Comparison of ENCODE assay signal across 8 cellular contexts in the genomic region with DNA sequence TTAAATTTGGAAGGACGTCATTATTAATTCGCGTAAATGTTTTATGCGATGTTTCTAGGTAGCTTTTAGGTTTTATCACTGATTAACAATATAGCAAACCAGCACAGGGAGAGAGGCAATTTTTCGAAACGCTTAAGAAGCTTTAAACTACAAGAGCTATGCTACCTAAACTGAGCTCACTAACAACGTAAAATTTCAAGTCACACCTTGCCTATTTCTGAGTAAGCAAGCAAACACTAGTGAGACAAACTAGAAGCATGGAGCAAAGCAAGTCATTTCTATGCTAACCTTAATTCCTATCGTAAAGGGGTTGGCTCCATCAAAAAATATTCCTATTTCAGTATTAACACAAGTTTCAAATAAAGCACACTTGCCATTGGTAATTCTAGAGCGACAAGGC. TPM values are rescaled to one million over a fixed set of nuclear protein-coding genes. Genes with fewer than 3 reads are reported as not detected.
DNase-seq lines count a peak whose midpoint lies in the region; ATAC-seq and TF ChIP-seq lines count a peak whose summit lies in the region.

No MANE protein-coding gene starts in this region.

- TF ChIP-seq POLR2A in adrenal gland (IDR thresholded peaks at IDR 0.05) (no peak), right lobe of liver (IDR thresholded peaks at IDR 0.05) (no peak)

- H3K27ac ChIP-seq in adrenal gland, result peak overlapping the region in 3 of 5 donors; percentile 95 to 98 (median 97)
- H3K27ac ChIP-seq in right lobe of liver, result peak overlapping the region in 2 of 3 donors; percentile 95 to 99
- H3K27ac ChIP-seq in tibial artery, result peak overlapping the region; percentile 88 to 98

- H3K9me3 ChIP-seq in adrenal gland (replicated peaks in 1 of 3) (no peaks in the 10 kb centered on the region), right lobe of liver (no peaks in the 10 kb centered on the region), tibial artery (no peaks in the 10 kb centered on the region)

- H3K27me3 ChIP-seq in adrenal gland, result no peaks in the 10 kb centered on the region
- no peaks in the 10 kb centered on the region for H3K27me3 ChIP-seq in right lobe of liver
- no peaks in the 10 kb centered on the region for H3K27me3 ChIP-seq in tibial artery

- H3K36me3 Mint-ChIP-seq in activated T-cell treated with anti-CD3 and anti-CD28 coated beads, Interleukin-2, amount 50 U/mL, for 4 hours (ENCODE audit: insufficient read depth), result peaks cover 5% of the 10 kb centered on the region

- H3K9me3 Mint-ChIP-seq in activated T-cell treated with anti-CD3 and anti-CD28 coated beads, Interleukin-2, amount 50 U/mL, for 4 hours, result peaks cover 4% of the 10 kb centered on the region

- H3K27me3 Mint-ChIP-seq in activated T-cell treated with anti-CD3 and anti-CD28 coated beads, Interleukin-2, amount 50 U/mL, for 4 hours (ENCODE audit: low read depth), result no peaks in the 10 kb centered on the region

- peaks cover 42% of the 10 kb centered on the region for H3K4me1 Mint-ChIP-seq in activated T-cell treated with anti-CD3 and anti-CD28 coated beads, Interleukin-2, amount 50 U/mL, for 4 hours (ENCODE audit: low read depth)

- no peak for ATAC-seq in activated T-cell treated with anti-CD3 and anti-CD28 coated beads, Interleukin-2, amount 50 U/mL, for 4 hours
- no peak for ATAC-seq in right lobe of liver

- no peak for DNase-seq in activated T-cell treated with anti-CD3 and anti-CD28 coated beads, Interleukin-2, amount 50 U/mL, for 4 hours
- DNase-seq in activated T-cell treated with anti-CD3 and anti-CD28 coated beads, Interleukin-2, amount 50 U/mL, for 48 hours, result no peak
- no peak for DNase-seq in adrenal gland
- no peak for DNase-seq in right lobe of liver
- no peak for DNase-seq in tibial artery
- DNase-seq in T1000 (lab: John Stamatoyannopoulos, UW), result no peak
- no peak for DNase-seq in stimulated activated CD4-positive, alpha-beta T cell treated with anti-CD3 and anti-CD28 coated beads, Interleukin-4, amount 100 ng/mL, for 1 hour
- no peak for DNase-seq in NCI-H187 (lab: John Stamatoyannopoulos, UW)

- peaks cover 4 to 28% of the 10 kb centered on the region in 2 donors for H3K4me1 ChIP-seq in adrenal gland (replicated peaks in 1 of 2)
- H3K4me1 ChIP-seq in right lobe of liver, result no peaks in the 10 kb centered on the region
- peaks cover 0 to 36% (median 2%) of the 10 kb centered on the region in 4 donors for H3K4me1 ChIP-seq in tibial artery

- H3K36me3 ChIP-seq in adrenal gland (replicated peaks in 1 of 2) (no peaks in the 10 kb centered on the region), right lobe of liver (no peaks in the 10 kb centered on the region), tibial artery (no peaks in the 10 kb centered on the region)

- TF ChIP-seq CTCF in adrenal gland (IDR thresholded peaks at IDR 0.05) (no peak), right lobe of liver (IDR thresholded peaks at IDR 0.05) (no peak), tibial artery (IDR thresholded peaks at IDR 0.05) (no peak)

- peak overlapping the region; percentile 90 for H3K4me3 Mint-ChIP-seq in activated T-cell treated with anti-CD3 and anti-CD28 coated beads, Interleukin-2, amount 50 U/mL, for 4 hours

- peak overlapping the region in 3 of 4 donors; percentile 69 to 94 (median 84) for H3K4me3 ChIP-seq in adrenal gland
- H3K4me3 ChIP-seq in right lobe of liver, result peak overlapping the region; percentile 81 to 97 (median 89)
- H3K4me3 ChIP-seq in tibial artery, result peak overlapping the region; percentile 84 to 90

- intact Hi-C loops in adrenal gland (cut with DNase I) (no loop called here), right lobe of liver (cut with DNase I) (no loop called here), tibial artery (cut with DNase I; ENCODE audit: low total_unique reads) (no loop called here)

- WGBS in adrenal gland, 4 donors, result 38 to 40% (median 39%) methylated on average over 9 of the region's 9 CpGs
- 29% methylated on average over 9 of the region's 9 CpGs for WGBS in right lobe of liver (ENCODE audit: insufficient coverage, low coverage, low lambda C conversion rate, missing lambda C conversion rate)

RNA-seq across cellular contexts. Expression of a gene that starts 1.2 kb away (rescaled TPM):
- 10 to 100 TPM; 52.5 to 57.6 (median 52.9) TPM for total RNA-seq in activated T-cell treated with anti-CD3 and anti-CD28 coated beads, Interleukin-2, amount 50 U/mL, for 4 hours
- 100 to 1,000 TPM in 1 of 8 donors, 10 to 100 TPM in 7; 36.6 to 108 (median 63.1) TPM for total RNA-seq in adrenal gland
- 10 to 100 TPM; 39.2 to 63.2 (median 39.3) TPM for polyA plus RNA-seq in adrenal gland
- 10 to 100 TPM; 22.6 to 34.1 (median 28.9) TPM for total RNA-seq in right lobe of liver
